Comparison of ENCODE assay signal across 11 cellular contexts in genomic region chr1:220137006-220137794, GRCh38. TPM values are rescaled to one million over a fixed set of nuclear protein-coding genes. Genes with fewer than 3 reads are reported as not detected.
DNase-seq lines count a peak whose midpoint lies in the region; ATAC-seq and TF ChIP-seq lines count a peak whose summit lies in the region.
"Had no signal": no experiment of that assay in that cellular context is flagged by ENCODE, and none has a peak within 500 bp of the region (broad histone marks: within the 10 kb centered on the region; RNA-seq: fewer than 3 reads in every experiment).

No MANE protein-coding gene starts in this region.

- H3K4me1 Mint-ChIP-seq in CD4-positive, alpha-beta memory T cell: peaks cover 10 to 12% (median 11%) of the 10 kb centered on the region in 4 donors
- H3K4me1 Mint-ChIP-seq in activated T-helper 17 cell treated with anti-CD3 and anti-CD28 coated beads, Interleukin-2, amount 50 U/mL, for 72 hours: peaks cover 8% of the 10 kb centered on the region
- H3K4me1 Mint-ChIP-seq in nephron progenitor cell (no peaks in the 10 kb centered on the region), mesothelial cell of epicardium (no peaks in the 10 kb centered on the region)

- H3K36me3 ChIP-seq in CD4-positive, alpha-beta memory T cell (ENCODE audit: insufficient read depth, low read length): peaks cover 28% of the 10 kb centered on the region

- peak overlapping the region; percentile 20 for H3K27ac ChIP-seq in CD4-positive, alpha-beta memory T cell (ENCODE audit: low read depth, low read length)
- H3K27ac ChIP-seq: parathyroid adenoma, Peyer's patch, vagina had no signal

- ATAC-seq in HG03135 (IDR thresholded peaks at IDR 0.05; ENCODE audit: unreplicated experiment) (peak; percentile 74), GM18870 (IDR thresholded peaks at IDR 0.05; ENCODE audit: unreplicated experiment) (no peak)
- ATAC-seq in activated T-helper 17 cell treated with anti-CD3 and anti-CD28 coated beads, Interleukin-2, amount 50 U/mL, for 72 hours (replicated peaks): peak; percentile 12

- H3K4me3 Mint-ChIP-seq in CD4-positive, alpha-beta memory T cell: peak overlapping the region in 7 of 8 donors; percentile 36 to 68 (median 47)
- H3K4me3 Mint-ChIP-seq in activated T-helper 17 cell treated with anti-CD3 and anti-CD28 coated beads, Interleukin-2, amount 50 U/mL, for 72 hours: peak overlapping the region; percentile 3
- H3K4me3 Mint-ChIP-seq in nephron progenitor cell (no peak overlapping the region), mesothelial cell of epicardium (no peak overlapping the region)

- CTCF ChIA-PET in CD4-positive, alpha-beta memory T cell (lab: Charles Lee; ENCODE audit: partially characterized antibody): interaction anchor here (0.7 to 1.0 kb wide), 3 partner anchors 17 to 47 kb away, joined by 3 to 7 read pairs (median 3); no protein-coding TSS in a partner anchor

- peaks cover 51 to 66% of the 10 kb centered on the region in 2 donors for H3K36me3 Mint-ChIP-seq in CD4-positive, alpha-beta memory T cell
- H3K36me3 Mint-ChIP-seq in activated T-helper 17 cell treated with anti-CD3 and anti-CD28 coated beads, Interleukin-2, amount 50 U/mL, for 72 hours (ENCODE audit: low read depth): peaks cover 99% of the 10 kb centered on the region
- H3K36me3 Mint-ChIP-seq in nephron progenitor cell (ENCODE audit: low read depth) (peaks cover 84% of the 10 kb centered on the region), mesothelial cell of epicardium (peaks cover 50% of the 10 kb centered on the region)

- peak overlapping the region; percentile 25 to 94 (median 88) for H3K27ac Mint-ChIP-seq in CD4-positive, alpha-beta memory T cell
- H3K27ac Mint-ChIP-seq in activated T-helper 17 cell treated with anti-CD3 and anti-CD28 coated beads, Interleukin-2, amount 50 U/mL, for 72 hours: peak overlapping the region; percentile 65
- H3K27ac Mint-ChIP-seq in nephron progenitor cell: no peak overlapping the region
- H3K27ac Mint-ChIP-seq in mesothelial cell of epicardium: no peak overlapping the region

- intact Hi-C loops in CD4-positive, alpha-beta memory T cell (cut with micrococcal nuclease): no loop called here

- H3K4me3 ChIP-seq in CD4-positive, alpha-beta memory T cell (ENCODE audit: low read length in 2 of 2): no peak overlapping the region
- H3K4me3 ChIP-seq: Peyer's patch, vagina had no signal

- no peaks in the 10 kb centered on the region for H3K27me3 Mint-ChIP-seq in CD4-positive, alpha-beta memory T cell
- no peaks in the 10 kb centered on the region for H3K27me3 Mint-ChIP-seq in activated T-helper 17 cell treated with anti-CD3 and anti-CD28 coated beads, Interleukin-2, amount 50 U/mL, for 72 hours
- H3K27me3 Mint-ChIP-seq in nephron progenitor cell (ENCODE audit: low read depth, poor library complexity) (no peaks in the 10 kb centered on the region), mesothelial cell of epicardium (ENCODE audit: low read depth) (no peaks in the 10 kb centered on the region)

- POLR2A ChIA-PET in CD4-positive, alpha-beta memory T cell (lab: Charles Lee; ENCODE audit: partially characterized antibody): no interaction called here

- TF ChIP-seq CTCF in nephron progenitor cell (IDR thresholded peaks at IDR 0.05) (no peak), mesothelial cell of epicardium (IDR thresholded peaks at IDR 0.05; ENCODE audit: unreplicated experiment) (no peak)

- no peaks in the 10 kb centered on the region for H3K9me3 Mint-ChIP-seq in CD4-positive, alpha-beta memory T cell
- no peaks in the 10 kb centered on the region for H3K9me3 Mint-ChIP-seq in activated T-helper 17 cell treated with anti-CD3 and anti-CD28 coated beads, Interleukin-2, amount 50 U/mL, for 72 hours
- H3K9me3 Mint-ChIP-seq in nephron progenitor cell (no peaks in the 10 kb centered on the region), mesothelial cell of epicardium (peaks cover 3% of the 10 kb centered on the region)

- DNase-seq in CD4-positive, alpha-beta memory T cell: peak; percentile 40 to 72 (median 47)
- DNase-seq in left kidney (ENCODE audit: low read depth, low spot score): peak; percentile 23
- no peak for DNase-seq in HuH-7.5 (ENCODE audit: low spot score)
- DNase-seq in nephron progenitor cell: no peak
- no peak for DNase-seq in mesothelial cell of epicardium (ENCODE audit: low spot score in 2 of 2, unreplicated experiment in 2 of 2)
- DNase-seq: Peyer's patch had no signal

- no peaks in the 10 kb centered on the region for H3K9me3 ChIP-seq in CD4-positive, alpha-beta memory T cell (ENCODE audit: control insufficient read depth in 1 of 2, low read length in 2 of 2)
- H3K9me3 ChIP-seq: Peyer's patch, vagina had no signal

- no peaks in the 10 kb centered on the region for H3K27me3 ChIP-seq in CD4-positive, alpha-beta memory T cell (ENCODE audit: insufficient read depth, low read length)
- H3K27me3 ChIP-seq: Peyer's patch, vagina had no signal

- peaks cover 10% of the 10 kb centered on the region for H3K4me1 ChIP-seq in CD4-positive, alpha-beta memory T cell (ENCODE audit: insufficient read depth, low read length)
- H3K4me1 ChIP-seq: parathyroid adenoma, Peyer's patch, vagina had no signal

RNA-seq across cellular contexts. Expression of gene IARS2, which starts 43.3 kb away (rescaled TPM):
- 10 to 100 TPM; 46.0 to 48.5 TPM for total RNA-seq in CD4-positive, alpha-beta memory T cell
- 10 to 100 TPM; 72.4 to 88.8 TPM for polyA plus RNA-seq in CD4-positive, alpha-beta memory T cell
- 10 to 100 TPM; 56.0 to 83.6 TPM for total RNA-seq in activated T-helper 17 cell treated with anti-CD3 and anti-CD28 coated beads, Interleukin-2, amount 50 U/mL, for 72 hours
- total RNA-seq in mesothelial cell of epicardium: 57.0 to 60.4 TPM (median 58.4 TPM) in 3 replicates

RNA-seq across cellular contexts. Expression of gene BPNT1, which starts 47.6 kb away (rescaled TPM):
- 10 to 100 TPM; 11.4 to 14.1 TPM for total RNA-seq in CD4-positive, alpha-beta memory T cell
- polyA plus RNA-seq in CD4-positive, alpha-beta memory T cell: 10 to 100 TPM; 11.2 to 15.9 TPM
- 10 to 100 TPM; 30.9 to 40.3 TPM for total RNA-seq in activated T-helper 17 cell treated with anti-CD3 and anti-CD28 coated beads, Interleukin-2, amount 50 U/mL, for 72 hours
- 23.2 to 26.6 TPM (median 23.9 TPM) in 3 replicates for total RNA-seq in mesothelial cell of epicardium

Comparison
In these comparisons a context has a peak if more than half of its experiments do, and no peak if none do; other contexts are left out.
1. DNase-seq: peak in CD4-positive, alpha-beta memory T cell (5 of 5) and left kidney (single experiment); none in HuH-7.5 (single experiment), nephron progenitor cell (single experiment) and mesothelial cell of epicardium (0 of 2).
2. H3K27ac Mint-ChIP-seq: peak in CD4-positive, alpha-beta memory T cell (7 of 7) and activated T-helper 17 cell treated with anti-CD3 and anti-CD28 coated beads, Interleukin-2, amount 50 U/mL, for 72 hours (single experiment); none in nephron progenitor cell (single experiment) and mesothelial cell of epicardium (single experiment).
3. H3K4me3 Mint-ChIP-seq: peak in CD4-positive, alpha-beta memory T cell (7 of 8) and activated T-helper 17 cell treated with anti-CD3 and anti-CD28 coated beads, Interleukin-2, amount 50 U/mL, for 72 hours (single experiment); none in nephron progenitor cell (single experiment) and mesothelial cell of epicardium (single experiment).